8 cellular contexts compared by ENCODE assay signal in the genomic region with DNA sequence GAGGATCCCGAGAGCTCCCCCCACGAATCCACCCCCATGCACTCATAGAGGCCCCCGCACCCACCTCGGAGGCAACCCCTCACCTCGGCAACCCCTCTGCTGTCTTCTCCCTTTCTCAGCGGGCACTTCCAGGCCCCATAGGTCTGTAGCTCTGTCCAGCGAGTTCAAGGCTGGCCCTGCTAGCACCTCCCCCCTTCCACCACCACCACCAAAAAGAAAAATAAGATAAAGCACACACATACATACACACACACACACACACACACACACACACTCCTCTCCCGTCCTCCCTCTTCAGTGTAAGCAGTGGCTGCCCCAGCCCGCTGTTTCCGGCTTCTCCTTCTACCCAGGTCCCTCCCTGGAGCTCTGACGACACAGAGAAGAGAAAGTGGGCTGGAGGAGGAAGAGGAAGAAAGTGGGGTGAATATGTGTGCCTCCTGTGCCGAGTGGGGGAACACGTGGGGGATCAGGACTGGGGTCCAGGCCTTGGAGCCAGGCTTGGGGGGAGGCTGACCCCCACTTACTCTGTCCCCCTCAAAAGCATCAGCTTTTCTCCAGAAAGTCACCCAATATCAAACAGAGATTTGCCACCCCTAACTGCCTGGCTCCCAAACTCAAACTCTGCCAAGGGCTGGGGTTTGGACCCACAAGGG. TPM values are rescaled to one million over a fixed set of nuclear protein-coding genes. Genes with fewer than 3 reads are reported as not detected.
DNase-seq lines count a peak whose midpoint lies in the region; ATAC-seq and TF ChIP-seq lines count a peak whose summit lies in the region.

A gene with protein sequence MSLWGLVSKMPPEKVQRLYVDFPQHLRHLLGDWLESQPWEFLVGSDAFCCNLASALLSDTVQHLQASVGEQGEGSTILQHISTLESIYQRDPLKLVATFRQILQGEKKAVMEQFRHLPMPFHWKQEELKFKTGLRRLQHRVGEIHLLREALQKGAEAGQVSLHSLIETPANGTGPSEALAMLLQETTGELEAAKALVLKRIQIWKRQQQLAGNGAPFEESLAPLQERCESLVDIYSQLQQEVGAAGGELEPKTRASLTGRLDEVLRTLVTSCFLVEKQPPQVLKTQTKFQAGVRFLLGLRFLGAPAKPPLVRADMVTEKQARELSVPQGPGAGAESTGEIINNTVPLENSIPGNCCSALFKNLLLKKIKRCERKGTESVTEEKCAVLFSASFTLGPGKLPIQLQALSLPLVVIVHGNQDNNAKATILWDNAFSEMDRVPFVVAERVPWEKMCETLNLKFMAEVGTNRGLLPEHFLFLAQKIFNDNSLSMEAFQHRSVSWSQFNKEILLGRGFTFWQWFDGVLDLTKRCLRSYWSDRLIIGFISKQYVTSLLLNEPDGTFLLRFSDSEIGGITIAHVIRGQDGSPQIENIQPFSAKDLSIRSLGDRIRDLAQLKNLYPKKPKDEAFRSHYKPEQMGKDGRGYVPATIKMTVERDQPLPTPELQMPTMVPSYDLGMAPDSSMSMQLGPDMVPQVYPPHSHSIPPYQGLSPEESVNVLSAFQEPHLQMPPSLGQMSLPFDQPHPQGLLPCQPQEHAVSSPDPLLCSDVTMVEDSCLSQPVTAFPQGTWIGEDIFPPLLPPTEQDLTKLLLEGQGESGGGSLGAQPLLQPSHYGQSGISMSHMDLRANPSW (minus strand): TSS at position 317 of the 653 bp plus-strand sequence. CDS start 3,084 bp downstream, outside the sequence.

- CTCF ChIA-PET in activated CD8-positive, alpha-beta T cell treated with anti-CD3 and anti-CD28 coated beads for 36 hours (lab: Charles Lee), result interaction anchor here (0.8 to 9.8 kb wide), 41 partner anchors 12 to 358 kb away, joined by 3 to 167 read pairs (median 7); a partner anchor contains a TSS

- H3K9me3 Mint-ChIP-seq in activated CD8-positive, alpha-beta T cell treated with anti-CD3 and anti-CD28 coated beads for 36 hours, result no peaks in the 10 kb centered on the region
- no peaks in the 10 kb centered on the region for H3K9me3 Mint-ChIP-seq in effector memory CD8-positive, alpha-beta T cell
- H3K9me3 Mint-ChIP-seq in mesothelial cell of epicardium, result no peaks in the 10 kb centered on the region

- H3K4me3 Mint-ChIP-seq in activated CD8-positive, alpha-beta T cell treated with anti-CD3 and anti-CD28 coated beads for 36 hours, result peak within 1 kb of the TSS; percentile 98
- H3K4me3 Mint-ChIP-seq in effector memory CD8-positive, alpha-beta T cell, result peak within 1 kb of the TSS; percentile 84 to 88
- H3K4me3 Mint-ChIP-seq in mesothelial cell of epicardium, result peak within 1 kb of the TSS; percentile 81

- peaks cover 48% of the 10 kb centered on the region for H3K4me1 Mint-ChIP-seq in activated CD8-positive, alpha-beta T cell treated with anti-CD3 and anti-CD28 coated beads for 36 hours (ENCODE audit: low read depth)
- H3K4me1 Mint-ChIP-seq in effector memory CD8-positive, alpha-beta T cell (ENCODE audit: low read depth in 2 of 2), result peaks cover 34 to 44% of the 10 kb centered on the region in 2 donors
- H3K4me1 Mint-ChIP-seq in mesothelial cell of epicardium, result peaks cover 43% of the 10 kb centered on the region

- intact Hi-C loops in activated CD8-positive, alpha-beta T cell treated with anti-CD3 and anti-CD28 coated beads for 36 hours (cut with micrococcal nuclease), result loop anchor here (2.0 to 5.0 kb wide), 3 partner anchors 22 to 104 kb away; a partner anchor contains a TSS

- POLR2A ChIA-PET in activated CD8-positive, alpha-beta T cell treated with anti-CD3 and anti-CD28 coated beads for 36 hours (lab: Charles Lee), result interaction anchor here (0.9 to 17.5 kb wide), 33 partner anchors 13 to 482 kb away, joined by 3 to 417 read pairs (median 5); a partner anchor contains a TSS

- peak within 1 kb of the TSS; percentile 99 for H3K27ac Mint-ChIP-seq in activated CD8-positive, alpha-beta T cell treated with anti-CD3 and anti-CD28 coated beads for 36 hours
- H3K27ac Mint-ChIP-seq in effector memory CD8-positive, alpha-beta T cell, result peak within 1 kb of the TSS; percentile 91 to 93
- H3K27ac Mint-ChIP-seq in mesothelial cell of epicardium, result peak within 1 kb of the TSS; percentile 97

- H3K36me3 Mint-ChIP-seq in activated CD8-positive, alpha-beta T cell treated with anti-CD3 and anti-CD28 coated beads for 36 hours (ENCODE audit: low read depth), result peaks cover 46% of the 10 kb centered on the region
- peaks cover 37% of the 10 kb centered on the region for H3K36me3 Mint-ChIP-seq in effector memory CD8-positive, alpha-beta T cell (ENCODE audit: insufficient read depth)
- H3K36me3 Mint-ChIP-seq in mesothelial cell of epicardium, result peaks cover 13% of the 10 kb centered on the region

- peak; percentile 53 for ATAC-seq in HG02759 (IDR thresholded peaks at IDR 0.05; ENCODE audit: unreplicated experiment)
- ATAC-seq in activated CD8-positive, alpha-beta T cell treated with anti-CD3 and anti-CD28 coated beads for 36 hours, result peak; percentile 57
- peak; percentile 65 for ATAC-seq in effector memory CD8-positive, alpha-beta T cell (replicated peaks)

- in situ Hi-C loops in GM13976 (cut with MboI; ENCODE audit: low sequenced_read_pairs, unreplicated experiment), result loop anchor here (5.0 to 10.0 kb wide), 3 partner anchors 44 to 356 kb away; a partner anchor contains a TSS

- no peak for TF ChIP-seq CTCF in GM13976 (IDR thresholded peaks at IDR 0.05; ENCODE audit: borderline replicate concordance, control extremely low read depth, extremely low read depth, insufficient read depth, missing control alignments)
- no peak for TF ChIP-seq CTCF in activated CD8-positive, alpha-beta T cell treated with anti-CD3 and anti-CD28 coated beads for 36 hours (IDR thresholded peaks at IDR 0.05)
- TF ChIP-seq CTCF in mesothelial cell of epicardium (IDR thresholded peaks at IDR 0.05; ENCODE audit: unreplicated experiment), result no peak

- DNase-seq in GM13976 (ENCODE audit: low spot score) (peak; percentile 84), NCI-H226 (peak; percentile 94), mesothelial cell of epicardium (ENCODE audit: low spot score in 2 of 2, unreplicated experiment in 2 of 2) (peak in 1 of 2 experiments; percentile 68), NCI-H2171 treated with DMSO at 0.1 percent for 48 hours (lab: John Stamatoyannopoulos, UW) (no peak)
- DNase-seq in activated CD8-positive, alpha-beta T cell treated with anti-CD3 and anti-CD28 coated beads for 36 hours, result peak; percentile 91
- peak; percentile 79 to 83 (median 82) for DNase-seq in effector memory CD8-positive, alpha-beta T cell
- DNase-seq in stimulated activated CD8-positive, alpha-beta memory T cell treated with anti-CD3 and anti-CD28 coated beads, Interleukin-2, amount 100 ng/mL, for 48 hours (ENCODE audit: low read depth in 2 of 2), result peak; percentile 51 to 65

- H3K27me3 Mint-ChIP-seq in activated CD8-positive, alpha-beta T cell treated with anti-CD3 and anti-CD28 coated beads for 36 hours, result no peaks in the 10 kb centered on the region
- no peaks in the 10 kb centered on the region for H3K27me3 Mint-ChIP-seq in effector memory CD8-positive, alpha-beta T cell
- H3K27me3 Mint-ChIP-seq in mesothelial cell of epicardium (ENCODE audit: low read depth), result no peaks in the 10 kb centered on the region

RNA-seq across cellular contexts. Expression of the gene that starts here (rescaled TPM):
- 100 to 1,000 TPM; 207 to 209 TPM for total RNA-seq in activated CD8-positive, alpha-beta T cell treated with anti-CD3 and anti-CD28 coated beads for 36 hours
- 151 to 167 TPM (median 160 TPM) in 3 replicates for total RNA-seq in mesothelial cell of epicardium
